ENCODE assay signal across 17 cellular contexts in genomic region chr17:77329741-77330531, GRCh38.
DNase-seq lines count a peak whose midpoint lies in the region; ATAC-seq and TF ChIP-seq lines count a peak whose summit lies in the region.
"Had no signal": no experiment of that assay in that cellular context is flagged by ENCODE, and none has a peak within 500 bp of the region (broad histone marks: within the 10 kb centered on the region; RNA-seq: fewer than 3 reads in every experiment).

No MANE protein-coding gene starts in this region.

- H2AFZ ChIP-seq in mammary epithelial cell (ENCODE audit: low read depth, low read length), result no peak overlapping the region

- peaks cover 32% of the 10 kb centered on the region for H4K20me1 ChIP-seq in mammary epithelial cell (ENCODE audit: insufficient read depth, low read length)

- no peak overlapping the region for H3K4me3 ChIP-seq in breast epithelium
- H3K4me3 ChIP-seq in mammary epithelial cell (replicated peaks in 1 of 3; ENCODE audit: insufficient read depth in 1 of 3, low read depth in 2 of 3, low read length in 3 of 3), result no peak overlapping the region
- H3K4me3 ChIP-seq: ascending aorta, esophagus squamous epithelium, heart right ventricle, psoas muscle, thoracic aorta had no signal

- 0 out of 2 replicates have a peak, but pooled peaks cover 11% of the 10 kb centered on the region for H3K9me3 Mint-ChIP-seq in WTC11
- no peaks in the 10 kb centered on the region for H3K9me3 Mint-ChIP-seq in memory B cell
- peaks cover 1% of the 10 kb centered on the region for H3K9me3 Mint-ChIP-seq in activated naive CD4-positive, alpha-beta T cell treated with anti-CD3 and anti-CD28 coated beads for 36 hours

- ATAC-seq in WTC11, result no peak
- ATAC-seq in memory B cell (ENCODE audit: low read depth), result no peak
- no peak for ATAC-seq in HG03565 (IDR thresholded peaks at IDR 0.05; ENCODE audit: unreplicated experiment)
- ATAC-seq: heart right ventricle, psoas muscle had no signal

- H3K4me2 ChIP-seq in mammary epithelial cell (ENCODE audit: insufficient read depth, low read depth, low read length), result no peak overlapping the region

- no peak overlapping the region for H3K9ac ChIP-seq in mammary epithelial cell (ENCODE audit: insufficient read depth, low read length)

- POLR2A ChIA-PET in WTC11 (lab: Charles Lee), result no interaction called here

- dilution Hi-C loops in mammary epithelial cell (cut with HindIII; ENCODE audit: low sequenced_read_pairs), result loop anchor here (5.0 to 10.0 kb wide), 4 partner anchors 43 to 125 kb away; no protein-coding TSS in a partner anchor

- CTCF ChIA-PET in mammary epithelial cell (lab: Charles Lee; ENCODE audit: low non-redundant PET) (no interaction called here), WTC11 (lab: Charles Lee) (interaction anchor here (0.6 to 3.6 kb wide), 8 partner anchors 11 to 100 kb away, joined by 3 to 56 read pairs (median 5); no protein-coding TSS in a partner anchor)
- CTCF ChIA-PET in activated naive CD4-positive, alpha-beta T cell treated with anti-CD3 and anti-CD28 coated beads for 36 hours (lab: Charles Lee), result interaction anchor here (1.1 to 4.2 kb wide), 10 partner anchors 11 to 182 kb away, joined by 4 to 30 read pairs (median 12); no protein-coding TSS in a partner anchor

- no peaks in the 10 kb centered on the region for H3K36me3 ChIP-seq in breast epithelium
- H3K36me3 ChIP-seq in mammary epithelial cell (ENCODE audit: insufficient read depth, low read length), result peaks cover 9% of the 10 kb centered on the region
- H3K36me3 ChIP-seq: ascending aorta, esophagus squamous epithelium, heart right ventricle, thoracic aorta had no signal

- peaks cover 29% of the 10 kb centered on the region for H3K4me1 Mint-ChIP-seq in WTC11
- H3K4me1 Mint-ChIP-seq in memory B cell, result peaks cover 45% of the 10 kb centered on the region
- peaks cover 52% of the 10 kb centered on the region for H3K4me1 Mint-ChIP-seq in activated naive CD4-positive, alpha-beta T cell treated with anti-CD3 and anti-CD28 coated beads for 36 hours (ENCODE audit: low read depth)

- H3K27ac ChIP-seq in breast epithelium, result peak overlapping the region; percentile 38 to 44
- no peak overlapping the region for H3K27ac ChIP-seq in mammary epithelial cell (ENCODE audit: insufficient read depth, low read depth, low read length)
- H3K27ac ChIP-seq: ascending aorta, psoas muscle, thoracic aorta had no signal

- no peak for TF ChIP-seq POLR2A in breast epithelium (IDR thresholded peaks at IDR 0.05)

- H3K4me1 ChIP-seq in breast epithelium, result peaks cover 3 to 6% of the 10 kb centered on the region in 2 donors
- peaks cover 57% of the 10 kb centered on the region for H3K4me1 ChIP-seq in mammary epithelial cell (ENCODE audit: insufficient read depth, low read length)

- H3K9me3 ChIP-seq in breast epithelium (no peaks in the 10 kb centered on the region), mammary epithelial cell (replicated peaks; ENCODE audit: insufficient read depth, low read length) (no peaks in the 10 kb centered on the region)
- H3K9me3 ChIP-seq: ascending aorta, esophagus squamous epithelium, psoas muscle, thoracic aorta had no signal

- H3K27me3 ChIP-seq in breast epithelium (no peaks in the 10 kb centered on the region), mammary epithelial cell (ENCODE audit: insufficient read depth, low read length) (no peaks in the 10 kb centered on the region)
- H3K27me3 ChIP-seq: ascending aorta, esophagus squamous epithelium, heart right ventricle had no signal

- H3K36me3 Mint-ChIP-seq in WTC11 (no peaks in the 10 kb centered on the region; the same call in 1 of the 2 replicates), memory B cell (no peaks in the 10 kb centered on the region)
- H3K36me3 Mint-ChIP-seq in activated naive CD4-positive, alpha-beta T cell treated with anti-CD3 and anti-CD28 coated beads for 36 hours (ENCODE audit: low read depth), result no peaks in the 10 kb centered on the region
- H3K36me3 Mint-ChIP-seq: naive B cell had no signal

- H3K4me3 Mint-ChIP-seq in WTC11, result no peak overlapping the region
- H3K4me3 Mint-ChIP-seq in memory B cell, result no peak overlapping the region
- H3K4me3 Mint-ChIP-seq in activated naive CD4-positive, alpha-beta T cell treated with anti-CD3 and anti-CD28 coated beads for 36 hours, result no peak overlapping the region

- no TSS peak for BruUV-seq in mammary epithelial cell (replicated peaks; lab: Mats Ljungman, UMichigan)

- intact Hi-C loops in breast epithelium (cut with DNase I; ENCODE audit: low total_unique reads), result loop anchor here (5.0 to 10.0 kb wide), 2 partner anchors 95 to 167 kb away; no protein-coding TSS in a partner anchor
- intact Hi-C loops in mammary epithelial cell (cut with micrococcal nuclease), result loop anchor here (2.0 to 10.0 kb wide), 3 partner anchors 53 to 685 kb away; no protein-coding TSS in a partner anchor
- intact Hi-C loops in activated naive CD4-positive, alpha-beta T cell treated with anti-CD3 and anti-CD28 coated beads for 36 hours (cut with micrococcal nuclease), result loop anchor here (2.0 to 5.0 kb wide), 6 partner anchors 45 to 317 kb away; no protein-coding TSS in a partner anchor

- no peak overlapping the region for H3K27ac Mint-ChIP-seq in WTC11
- peak overlapping the region; percentile 14 for H3K27ac Mint-ChIP-seq in memory B cell
- no peak overlapping the region for H3K27ac Mint-ChIP-seq in activated naive CD4-positive, alpha-beta T cell treated with anti-CD3 and anti-CD28 coated beads for 36 hours

- DNase-seq in breast epithelium (ENCODE audit: low spot score in 2 of 2), result peak; percentile 18 to 50
- no peak for DNase-seq in mammary epithelial cell
- DNase-seq in WTC11 (ENCODE audit: low spot score), result peak; percentile 10
- DNase-seq in memory B cell (ENCODE audit: low spot score in 2 of 2), result no peak
- peak; percentile 42 for DNase-seq in ureter (ENCODE audit: low spot score)
- no peak for DNase-seq in AML-193 (lab: John Stamatoyannopoulos, UW)
- DNase-seq in activated naive CD4-positive, alpha-beta T cell treated with anti-CD3 and anti-CD28 coated beads for 36 hours, result no peak
- DNase-seq: DMS53, esophagus squamous epithelium, naive B cell, NCI-H2081, NCI-H69 had no signal

- in situ Hi-C loops in mammary epithelial cell (cut with MboI; ENCODE audit: low sequenced_read_pairs in 2 of 2), result loop anchor here (10.0 kb wide), 2 partner anchors 95 to 165 kb away; no protein-coding TSS in a partner anchor

- H3K79me2 ChIP-seq in mammary epithelial cell (ENCODE audit: insufficient read depth, low read length), result peaks cover 99% of the 10 kb centered on the region

- TF ChIP-seq CTCF in breast epithelium (IDR thresholded peaks at IDR 0.05), result no peak
- no peak for TF ChIP-seq CTCF in mammary epithelial cell (conservative IDR thresholded peaks at IDR 0.05 in 1 of 2, IDR thresholded peaks at IDR 0.05 in 1 of 2; ENCODE audit: extremely low read depth in 1 of 2, insufficient read depth in 1 of 2, low read depth in 1 of 2, low read length in 2 of 2)
- TF ChIP-seq CTCF in WTC11 (IDR thresholded peaks at IDR 0.05), result no peak

- WGBS in mammary epithelial cell (ENCODE audit: low coverage, missing lambda C conversion rate), result 60% methylated on average over 10 of the region's 21 CpGs

- no peaks in the 10 kb centered on the region for H3K27me3 Mint-ChIP-seq in WTC11 (ENCODE audit: low read depth)
- H3K27me3 Mint-ChIP-seq in memory B cell, result no peaks in the 10 kb centered on the region
- H3K27me3 Mint-ChIP-seq in activated naive CD4-positive, alpha-beta T cell treated with anti-CD3 and anti-CD28 coated beads for 36 hours (ENCODE audit: low read depth), result no peaks in the 10 kb centered on the region
- H3K27me3 Mint-ChIP-seq: naive B cell had no signal

TF ChIP-seq in WTC11, 78 proteins besides CTCF, POLR2A, EP300 and RAD21 (continues in another document):
- TF ChIP-seq ZMAT4 (CRISPR knock-in tag; IDR thresholded peaks at IDR 0.05), result no peak
- TF ChIP-seq TEAD1 (CRISPR knock-in tag; IDR thresholded peaks at IDR 0.05), result no peak
- no peak for TF ChIP-seq ELF4 (CRISPR knock-in tag; IDR thresholded peaks at IDR 0.05; ENCODE audit: low read depth)
- TF ChIP-seq ATF2 (CRISPR knock-in tag; IDR thresholded peaks at IDR 0.05; ENCODE audit: borderline replicate concordance, low read depth), result no peak
- TF ChIP-seq GRHL2 (CRISPR knock-in tag; IDR thresholded peaks at IDR 0.05; ENCODE audit: insufficient replicate concordance, severe bottlenecking), result no peak

Comparison
In these comparisons a context has a peak if more than half of its experiments do, and no peak if none do; other contexts are left out.
1. DNase-seq: peak in breast epithelium (2 of 2), WTC11 (single experiment) and ureter (single experiment); none in mammary epithelial cell (single experiment), memory B cell (0 of 2), AML-193 (0 of 2) and activated naive CD4-positive, alpha-beta T cell treated with anti-CD3 and anti-CD28 coated beads for 36 hours (single experiment).